In the genomic region with DNA sequence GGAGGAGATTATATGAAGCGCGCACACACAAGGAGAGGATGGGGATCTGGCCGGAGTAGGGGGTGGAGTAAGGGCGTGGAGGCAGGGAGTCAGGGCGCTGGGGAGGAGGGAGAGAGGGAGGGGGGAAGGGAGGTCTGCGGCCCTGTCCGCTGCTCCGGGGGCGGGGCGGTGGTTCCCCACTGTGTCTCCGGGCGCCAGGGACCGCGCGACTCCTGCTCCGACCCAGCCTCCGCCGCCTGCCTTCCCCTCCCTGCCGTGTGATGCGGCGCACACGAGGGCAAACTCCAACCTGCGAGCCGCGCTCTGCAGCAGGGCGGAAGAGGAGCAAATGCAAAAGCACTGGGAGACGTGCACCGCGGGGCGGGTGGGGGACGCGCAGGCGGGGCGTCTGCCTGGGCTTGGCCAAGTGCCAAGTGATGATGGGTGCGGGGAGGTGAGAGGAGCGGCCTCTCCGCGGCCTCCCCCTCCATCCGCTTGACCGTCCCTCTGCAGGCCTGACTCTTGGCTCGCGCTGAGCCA, we compare ENCODE assay signal across 9 cellular contexts. TPM values are rescaled to one million over a fixed set of nuclear protein-coding genes. Genes with fewer than 3 reads are reported as not detected.
DNase-seq lines count a peak whose midpoint lies in the region; ATAC-seq and TF ChIP-seq lines count a peak whose summit lies in the region.
"Had no signal": no experiment of that assay in that cellular context is flagged by ENCODE, and none has a peak within 500 bp of the region (broad histone marks: within the 10 kb centered on the region; RNA-seq: fewer than 3 reads in every experiment).

A gene with protein sequence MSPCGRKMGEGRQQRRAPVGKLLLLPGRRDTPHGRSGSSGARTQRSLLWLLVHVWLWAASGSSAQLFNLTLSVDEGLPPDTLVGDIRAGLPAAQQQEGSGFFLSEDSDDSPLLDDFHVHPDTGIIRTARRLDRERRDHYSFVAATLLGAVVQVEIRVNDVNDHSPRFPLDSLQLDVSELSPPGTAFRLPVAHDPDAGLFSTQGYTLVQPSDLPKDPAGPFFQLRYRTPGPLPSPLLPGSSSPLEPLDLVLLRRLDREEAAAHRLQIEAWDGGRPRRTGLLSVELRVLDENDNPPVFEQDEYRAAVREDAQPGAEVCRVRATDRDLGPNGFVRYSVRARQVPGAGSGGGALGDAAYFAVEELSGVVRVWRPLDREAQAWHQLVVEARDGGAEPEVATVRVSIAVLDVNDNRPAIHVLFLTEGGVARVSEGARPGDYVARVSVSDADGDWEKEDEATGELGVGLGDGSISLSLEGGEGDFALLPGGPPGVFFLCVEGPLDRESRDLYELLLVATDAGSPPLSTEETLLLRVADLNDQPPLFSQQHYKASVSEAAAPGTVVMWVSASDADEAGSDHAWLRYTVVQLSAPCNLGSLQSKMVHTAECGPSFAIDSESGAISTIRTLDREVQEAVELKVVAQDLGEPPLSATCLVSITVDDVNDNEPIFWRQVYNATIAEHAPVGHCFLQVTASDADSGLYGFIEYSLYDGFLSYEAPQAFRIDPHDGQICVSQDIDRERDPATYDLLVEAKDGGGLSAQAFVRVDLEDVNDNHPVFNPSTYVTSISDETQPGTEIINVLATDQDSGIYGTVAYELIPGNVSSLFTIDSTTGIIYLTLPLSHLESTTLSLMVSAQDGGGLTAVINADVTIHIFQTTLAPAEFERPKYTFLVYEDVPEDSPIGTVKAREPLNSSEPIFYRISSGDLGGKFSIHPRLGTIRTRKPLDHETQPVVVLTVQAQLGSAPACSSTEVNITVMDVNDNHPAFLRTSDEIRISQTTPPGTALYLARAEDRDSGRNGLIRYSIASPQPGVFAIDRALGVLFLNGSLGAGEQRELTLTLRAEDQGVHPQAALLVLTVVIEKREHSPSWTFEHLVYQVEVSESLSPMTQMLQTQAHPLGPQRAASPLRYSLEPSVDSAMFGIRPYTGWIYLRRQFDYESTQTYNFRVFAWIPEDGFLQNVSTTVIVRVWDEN (N-terminal part only) (minus strand): TSS at position 69 of the 519 bp plus-strand sequence. CDS start 444 bp downstream, outside the sequence.

- peaks cover 18% of the 10 kb centered on the region for H3K4me1 Mint-ChIP-seq in activated B cell treated with CpG ODN at 0.5 μM for 24 hours

- H3K27me3 Mint-ChIP-seq in activated B cell treated with CpG ODN at 0.5 μM for 24 hours, result peaks cover 55% of the 10 kb centered on the region

- no peak within 1 kb of the TSS for H3K27ac Mint-ChIP-seq in activated B cell treated with CpG ODN at 0.5 μM for 24 hours

- CTCF ChIA-PET in activated B cell treated with CpG ODN at 0.5 μM for 24 hours (lab: Charles Lee), result interaction anchor here (1.0 kb wide), 2 partner anchors 11 to 15 kb away, joined by 3 to 6 read pairs; no protein-coding TSS in a partner anchor

- intact Hi-C loops in activated B cell treated with CpG ODN at 0.5 μM for 24 hours (cut with micrococcal nuclease), result loop anchor here (2.0 to 5.0 kb wide), 2 partner anchors 75 to 699 kb away; no protein-coding TSS in a partner anchor

- H3K4me1 ChIP-seq in ES-I3 (ENCODE audit: insufficient read depth, low read length), result no peaks in the 10 kb centered on the region
- H3K4me1 ChIP-seq in rectal smooth muscle tissue (ENCODE audit: control insufficient read depth, insufficient read depth, low read length), result no peaks in the 10 kb centered on the region

- peak within 1 kb of the TSS; percentile 63 for H3K4me3 ChIP-seq in rectal smooth muscle tissue (ENCODE audit: low read length)

- H3K36me3 ChIP-seq in ES-I3 (ENCODE audit: insufficient read depth, low read length) (no peaks in the 10 kb centered on the region), rectal smooth muscle tissue (ENCODE audit: control insufficient read depth, insufficient read depth, low read length) (no peaks in the 10 kb centered on the region)

- H3K9ac ChIP-seq in ES-I3 (ENCODE audit: low read depth, low read length), result peak within 1 kb of the TSS; percentile 61
- no peak within 1 kb of the TSS for H3K9ac ChIP-seq in rectal smooth muscle tissue (ENCODE audit: low read length)

- H3K27ac ChIP-seq in rectal smooth muscle tissue (ENCODE audit: low read depth, low read length), result peak within 1 kb of the TSS; percentile 72

- DNase-seq in activated B cell treated with CpG ODN at 0.5 μM for 24 hours (no peak), glomerular visceral epithelial cell (ENCODE audit: extremely low spot score) (peak; percentile 23), hippocampal formation (lab: John Stamatoyannopoulos, UW) (no peak), NCI-H1930 (lab: John Stamatoyannopoulos, UW) (no peak)

- H3K27me3 ChIP-seq in rectal smooth muscle tissue (ENCODE audit: control insufficient read depth, insufficient read depth, low read length), result no peaks in the 10 kb centered on the region

- H3K4me3 Mint-ChIP-seq in activated B cell treated with CpG ODN at 0.5 μM for 24 hours, result peak within 1 kb of the TSS; percentile 84

- H3K9me3 ChIP-seq in ES-I3 (ENCODE audit: control insufficient read depth, insufficient read depth, low read length), result no peaks in the 10 kb centered on the region

- H3K9me3 Mint-ChIP-seq in activated B cell treated with CpG ODN at 0.5 μM for 24 hours, result no peaks in the 10 kb centered on the region

- no peak for TF ChIP-seq CTCF in activated B cell treated with CpG ODN at 0.5 μM for 24 hours (IDR thresholded peaks at IDR 0.05)

- H3K36me3 Mint-ChIP-seq in activated B cell treated with CpG ODN at 0.5 μM for 24 hours (ENCODE audit: low read depth), result peaks cover 4% of the 10 kb centered on the region

- ATAC-seq in GM19397 (IDR thresholded peaks at IDR 0.05; ENCODE audit: unreplicated experiment) (peak; percentile 66), HG03521 (IDR thresholded peaks at IDR 0.05; ENCODE audit: unreplicated experiment) (peak; percentile 45), activated B cell treated with CpG ODN at 0.5 μM for 24 hours (ENCODE audit: low read depth) (peak; percentile 35)

- POLR2A ChIA-PET in activated B cell treated with CpG ODN at 0.5 μM for 24 hours (lab: Charles Lee), result no interaction called here

RNA-seq across cellular contexts. Expression of the gene that starts here (rescaled TPM):
- total RNA-seq in activated B cell treated with CpG ODN at 0.5 μM for 24 hours, result 0.02 and 0.13 TPM in 2 replicates
- total RNA-seq: T-helper 1 cell treated with Interleukin-12 subunit alpha and Interleukin-12 subunit beta and Interleukin-4 antibody, amounts not matched to agents 30 ng/mL and 1 ng/mL, for 36 hours had no signal

Comparison
In these comparisons a context has a peak if more than half of its experiments do, and no peak if none do; other contexts are left out.
1. Peak in ATAC-seq in activated B cell treated with CpG ODN at 0.5 μM for 24 hours; RNA of the gene not detected or under 1 TPM.